ENCODE assay signal across 8 cellular contexts in genomic region chr6:32685603-32686002, GRCh38. TPM values are rescaled to one million over a fixed set of nuclear protein-coding genes. Genes with fewer than 3 reads are reported as not detected.
DNase-seq lines count a peak whose midpoint lies in the region; ATAC-seq and TF ChIP-seq lines count a peak whose summit lies in the region.
"Had no signal": no experiment of that assay in that cellular context is flagged by ENCODE, and none has a peak within 500 bp of the region (broad histone marks: within the 10 kb centered on the region; RNA-seq: fewer than 3 reads in every experiment).

No MANE protein-coding gene starts in this region.

- no peaks in the 10 kb centered on the region for H3K36me3 ChIP-seq in left lung
- H3K36me3 ChIP-seq: SJSA1 had no signal

- ATAC-seq in GM18868 (IDR thresholded peaks at IDR 0.05; ENCODE audit: unreplicated experiment) (peak; percentile 77), left lung (peak; percentile 85), Right ventricle myocardium superior (ENCODE audit: poor library complexity) (no peak)

- intact Hi-C loops in left lung (cut with DNase I): no loop called here
- intact Hi-C loops in Right ventricle myocardium superior (cut with DNase I): no loop called here

- H3K4me1 ChIP-seq in left lung: no peaks in the 10 kb centered on the region
- H3K4me1 ChIP-seq: SJSA1 had no signal

- CTCF ChIA-PET in HEK293T (lab: Yijun Ruan, JAX): interaction anchor here (0.6 to 1.5 kb wide), 2 partner anchors 63 to 100 kb away, joined by 3 to 6 read pairs; no protein-coding TSS in a partner anchor

- H3K27ac ChIP-seq in left lung: no peak overlapping the region
- H3K27ac ChIP-seq: SJSA1 had no signal

- no peaks in the 10 kb centered on the region for H3K27me3 ChIP-seq in left lung

- no peak for TF ChIP-seq CTCF in left lung (IDR thresholded peaks at IDR 0.05)

- H3K9me3 ChIP-seq in left lung: no peaks in the 10 kb centered on the region
- H3K9me3 ChIP-seq: SJSA1 had no signal

- H3K4me3 ChIP-seq in left lung: no peak overlapping the region
- H3K4me3 ChIP-seq: SJSA1 had no signal

- POLR2A ChIA-PET in HEK293T (lab: Yijun Ruan, JAX): no interaction called here

- DNase-seq in HEK293T (ENCODE audit: extremely low spot score) (no peak), NOMO-1 treated with dmso at 0.1 percent for 144 hours (lab: John Stamatoyannopoulos, UW; ENCODE audit: unreplicated experiment) (peak; percentile 49), left lung (no peak), glomerular visceral epithelial cell (ENCODE audit: extremely low spot score) (no peak), Right ventricle myocardium superior (no peak), NCI-H526 (lab: John Stamatoyannopoulos, UW) (no peak)

TF ChIP-seq in HEK293T, 16 proteins besides CTCF, POLR2A, EP300 and RAD21:
- TF ChIP-seq ZNF384 (IDR thresholded peaks at IDR 0.05) (peak; percentile 29; the same call in 1 of the 2 replicates), PKNOX1 (IDR thresholded peaks at IDR 0.05) (no peak)

RNA-seq across cellular contexts. Expression of gene HLA-DQB1, which starts 19.1 kb away (rescaled TPM):
- total RNA-seq in left lung: 100 to 1,000 TPM in 1 of 2 donors, 10 to 100 TPM in 1; 56.8 to 172 TPM
- 2.9 TPM for total RNA-seq in Right ventricle myocardium superior
- total RNA-seq: SJSA1 had no signal

RNA-seq across cellular contexts. Expression of gene HLA-DQA1, which starts 48.4 kb away (rescaled TPM):
- total RNA-seq in left lung (100 to 1,000 TPM; 137 to 200 TPM), Right ventricle myocardium superior (5.5 TPM)
- total RNA-seq: SJSA1 had no signal

RNA-seq across cellular contexts. Expression of gene HLA-DQA2, which starts 55.6 kb away (rescaled TPM):
- total RNA-seq in left lung (1 to 10 TPM in 1 of 2 donors, under 1 TPM in 1; 0.37 to 7.0 TPM), Right ventricle myocardium superior (1.6 TPM)
- total RNA-seq: SJSA1 had no signal

Comparison
In these comparisons a context has a peak if more than half of its experiments do, and no peak if none do; other contexts are left out.
1. RNA of gene HLA-DQB1, which starts 19.1 kb away (total RNA-seq): 56.8 to 172 TPM in left lung; 2.9 TPM in Right ventricle myocardium superior (single experiment); every median in the first group is over 10 times any median in the second.
2. RNA of gene HLA-DQA1, which starts 48.4 kb away (total RNA-seq): 137 to 200 TPM in left lung; 5.5 TPM in Right ventricle myocardium superior (single experiment); every median in the first group is over 10 times any median in the second.